8 cellular contexts compared by ENCODE assay signal in genomic region chr9:131402073-131402472, GRCh38. TPM values are rescaled to one million over a fixed set of nuclear protein-coding genes. Genes with fewer than 3 reads are reported as not detected.
DNase-seq lines count a peak whose midpoint lies in the region; ATAC-seq, FAIRE-seq and TF ChIP-seq lines count a peak whose summit lies in the region.

No MANE protein-coding gene starts in this region.

- ATAC-seq in HG03039 (IDR thresholded peaks at IDR 0.05; ENCODE audit: unreplicated experiment): no peak

- H3K4me1 Mint-ChIP-seq in progenitor cell of endocrine pancreas (ENCODE audit: low read depth): peaks cover 65% of the 10 kb centered on the region

- H3K36me3 ChIP-seq in OCI-LY1 (ENCODE audit: insufficient read depth, low read length) (no peaks in the 10 kb centered on the region; the same call in 1 of the 2 replicates), H1 (ENCODE audit: control insufficient read depth in 2 of 4, insufficient read depth in 4 of 4, low read length in 3 of 4) (peaks cover 0 to 3% (median 0%) of the 10 kb centered on the region in 4 experiments; a peak in 1 of 8 replicates)

- no peak overlapping the region for H3K4me3 Mint-ChIP-seq in progenitor cell of endocrine pancreas (ENCODE audit: low read depth)

- H3K56ac ChIP-seq in H1 (replicated peaks; ENCODE audit: insufficient read length, low read depth, low read length): no peak overlapping the region

- H3K23me2 ChIP-seq in H1 (ENCODE audit: low read depth, low read length): no peaks in the 10 kb centered on the region; the same call in 1 of the 2 replicates

- no peaks in the 10 kb centered on the region for H3K9me3 ChIP-seq in OCI-LY1 (ENCODE audit: low read length)
- no peaks in the 10 kb centered on the region for H3K9me3 ChIP-seq in H1 (ENCODE audit: insufficient read depth in 2 of 2, low read depth in 1 of 2, low read length in 1 of 2)

- H4K8ac ChIP-seq in H1 (ENCODE audit: extremely low read depth, insufficient read depth, low read length): no peak overlapping the region

- H4K20me1 ChIP-seq in OCI-LY1 (ENCODE audit: insufficient read depth, low read length): no peaks in the 10 kb centered on the region
- peaks cover 32 to 37% of the 10 kb centered on the region in 2 experiments for H4K20me1 ChIP-seq in H1 (replicated peaks in 1 of 2; ENCODE audit: control insufficient read depth in 1 of 2, insufficient read depth in 2 of 2, low read length in 2 of 2)

- POLR2A ChIA-PET in H1 (lab: Charles Lee; ENCODE audit: partially characterized antibody) (interaction anchor here (0.8 to 3.0 kb wide), 9 partner anchors 11 to 52 kb away, joined by 3 to 11 read pairs (median 7); no protein-coding TSS in a partner anchor), GM10248 (lab: Yijun Ruan, JAX) (no interaction called here)

- 94% methylated on average over 6 of the region's 6 CpGs; no CpG with 5 or more reads in 1 of the 2 experiments for WGBS in H1 (ENCODE audit: extremely low coverage in 1 of 2, insufficient coverage in 1 of 2, insufficient read length in 1 of 2, insufficient replicate concordance in 2 of 2, low coverage in 1 of 2, low lambda C conversion rate in 2 of 2, missing lambda C conversion rate in 1 of 2), 2 experiments

- no peaks in the 10 kb centered on the region for H3K27me3 Mint-ChIP-seq in progenitor cell of endocrine pancreas

- no peak overlapping the region for H3K23ac ChIP-seq in H1 (ENCODE audit: insufficient read length)

- no peak overlapping the region for H2BK5ac ChIP-seq in H1 (ENCODE audit: low read depth, low read length)

- peak overlapping the region; percentile 25 for H3K4me3 ChIP-seq in OCI-LY1 (ENCODE audit: low read depth, low read length, poor library complexity, severe bottlenecking)
- peak overlapping the region in 1 of 4 experiments; percentile 24; a peak in 1 of 8 replicates for H3K4me3 ChIP-seq in H1 (ENCODE audit: extremely low read depth in 1 of 4, insufficient read depth in 2 of 4, low read depth in 3 of 4, low read length in 4 of 4)

- TF ChIP-seq RAD21 in H1 (IDR thresholded peaks at IDR 0.05 in 1 of 2, conservative IDR thresholded peaks at IDR 0.05 in 1 of 2; ENCODE audit: low read depth in 2 of 2, low read length in 2 of 2): no peak

- CTCF ChIA-PET in H1 (lab: Charles Lee; ENCODE audit: partially characterized antibody): interaction anchor here (0.9 to 2.1 kb wide), 8 partner anchors 9 to 76 kb away, joined by 3 to 8 read pairs (median 3); no protein-coding TSS in a partner anchor
- CTCF ChIA-PET in GM10248 (lab: Yijun Ruan, JAX): no interaction called here

- no peak overlapping the region for H2AK5ac ChIP-seq in H1 (ENCODE audit: low read depth, low read length)

- no peak overlapping the region for H2BK120ac ChIP-seq in H1 (replicated peaks; ENCODE audit: low read depth, low read length)

- H3K27me3 ChIP-seq in OCI-LY1 (ENCODE audit: insufficient read depth, low read length) (no peaks in the 10 kb centered on the region), H1 (replicated peaks in 1 of 4; ENCODE audit: control insufficient read depth in 3 of 4, extremely low read depth in 1 of 4, insufficient read depth in 3 of 4, low read length in 3 of 4) (no peaks in the 10 kb centered on the region)

- TF ChIP-seq POLR2A in H1 (IDR thresholded peaks at IDR 0.05; ENCODE audit: control extremely low read depth in 1 of 2, low read depth in 2 of 2, low read length in 2 of 2): no peak

- H3K79me2 ChIP-seq in OCI-LY1 (ENCODE audit: insufficient read depth, low read length) (peaks cover 99% of the 10 kb centered on the region), H1 (ENCODE audit: control insufficient read depth in 1 of 2, insufficient read depth in 2 of 2, low read length in 2 of 2) (peaks cover 89 to 98% of the 10 kb centered on the region in 2 experiments)

- H2AFZ ChIP-seq in OCI-LY1 (ENCODE audit: low read length): no peak overlapping the region
- no peak overlapping the region for H2AFZ ChIP-seq in H1 (ENCODE audit: low read length)

- H3K4me1 ChIP-seq in OCI-LY1 (ENCODE audit: insufficient read depth, low read length, severe bottlenecking) (peaks cover 97% of the 10 kb centered on the region), H1 (replicated peaks in 1 of 4; ENCODE audit: control insufficient read depth in 3 of 4, insufficient read depth in 4 of 4, low read length in 3 of 4) (peaks cover 26 to 54% (median 40%) of the 10 kb centered on the region in 4 experiments)

- no peak overlapping the region for H3K14ac ChIP-seq in H1 (ENCODE audit: insufficient read length)

- H3K36me3 Mint-ChIP-seq in progenitor cell of endocrine pancreas (ENCODE audit: insufficient read depth): peaks cover 2% of the 10 kb centered on the region

- H3K18ac ChIP-seq in H1 (ENCODE audit: extremely low read depth, low read length): no peak overlapping the region

- DNase-seq in DMS 273 treated with DMSO at 0.1 percent for 48 hours (lab: John Stamatoyannopoulos, UW) (peak; percentile 31), H1 (ENCODE audit: low read depth in 1 of 2, low spot score in 2 of 2) (no peak), progenitor cell of endocrine pancreas (ENCODE audit: low spot score, unreplicated experiment) (no peak), GM10248 (ENCODE audit: extremely low spot score) (no peak), NCI-H2227 (lab: John Stamatoyannopoulos, UW; ENCODE audit: unreplicated experiment) (no peak)
- no peak for DNase-seq in activated CD4-positive, alpha-beta T cell treated with anti-CD3 and anti-CD28 coated beads for 48 hours

- H4K91ac ChIP-seq in H1 (replicated peaks; ENCODE audit: insufficient read length, low read length): no peak overlapping the region

- peaks cover 13% of the 10 kb centered on the region for H3K79me1 ChIP-seq in H1 (ENCODE audit: low read depth, low read length)

- H3K9ac ChIP-seq in OCI-LY1 (ENCODE audit: low read length) (peak overlapping the region; percentile 6; the same call in 1 of the 2 replicates), H1 (replicated peaks in 1 of 4; ENCODE audit: extremely low read depth in 1 of 4, low read depth in 3 of 4, low read length in 3 of 4) (no peak overlapping the region)

- no peaks in the 10 kb centered on the region for H3K9me3 Mint-ChIP-seq in progenitor cell of endocrine pancreas (ENCODE audit: low read depth)

- peak overlapping the region; percentile 55 for H3K4me2 ChIP-seq in OCI-LY1 (ENCODE audit: low read length)
- H3K4me2 ChIP-seq in H1 (ENCODE audit: insufficient read depth in 1 of 2, low read depth in 2 of 2, low read length in 2 of 2): peak overlapping the region; percentile 35 to 38; a peak in 3 of 4 replicates

- no peak for FAIRE-seq in H1 (lab: Jason Lieb, UNC)

- H3K27ac ChIP-seq in OCI-LY1 (ENCODE audit: low read depth, low read length, poor library complexity, severe bottlenecking) (peak overlapping the region; percentile 82), H1 (ENCODE audit: low read depth, low read length) (0 out of 2 replicates have a peak overlapping the region, but pooled peaks have one; percentile 30)

- no peak overlapping the region for H2BK15ac ChIP-seq in H1 (ENCODE audit: low read length)

- H3K9me2 ChIP-seq in OCI-LY1 (ENCODE audit: low read depth, low read length): no peaks in the 10 kb centered on the region

- peak overlapping the region; percentile 83 for H3K27ac Mint-ChIP-seq in progenitor cell of endocrine pancreas

- no peak overlapping the region for H2BK20ac ChIP-seq in H1 (ENCODE audit: low read length)

- H2BK12ac ChIP-seq in H1 (ENCODE audit: low read depth, low read length): no peak overlapping the region

- H3F3A ChIP-seq in OCI-LY1 (ENCODE audit: insufficient read depth, low read length): no peaks in the 10 kb centered on the region; the same call in 1 of the 2 replicates

- no peak overlapping the region for H3K4ac ChIP-seq in H1 (replicated peaks; ENCODE audit: insufficient read length, low read depth, low read length)

- TF ChIP-seq CTCF in OCI-LY1 (IDR thresholded peaks at IDR 0.05; ENCODE audit: low read length): no peak
- no peak for TF ChIP-seq CTCF in H1 (IDR thresholded peaks at IDR 0.05; ENCODE audit: control extremely low read depth in 1 of 3, insufficient read depth in 1 of 3, low read depth in 1 of 3, low read length in 3 of 3)
- no peak for TF ChIP-seq CTCF in progenitor cell of endocrine pancreas (IDR thresholded peaks at IDR 0.05; ENCODE audit: unreplicated experiment)
- TF ChIP-seq CTCF in GM10248 (IDR thresholded peaks at IDR 0.05; ENCODE audit: control extremely low read depth, extremely low read depth, low read depth, missing control alignments): no peak

- no peak for TF ChIP-seq EP300 in H1 (IDR thresholded peaks at IDR 0.05; ENCODE audit: borderline replicate concordance in 1 of 2, low read depth in 2 of 2, low read length in 2 of 2)

- peak overlapping the region; percentile 23 for H4K5ac ChIP-seq in H1 (ENCODE audit: insufficient read length, low read depth, low read length)

TF ChIP-seq in H1, 55 proteins besides CTCF, POLR2A, EP300 and RAD21:
- no peak for TF ChIP-seq YY1 (IDR thresholded peaks at IDR 0.05; ENCODE audit: low read depth, low read length)
- no peak for TF ChIP-seq HDAC2 (IDR thresholded peaks at IDR 0.05; ENCODE audit: borderline replicate concordance in 1 of 2, low read depth in 2 of 2, low read length in 2 of 2)
- TF ChIP-seq GTF2F1 (IDR thresholded peaks at IDR 0.05; ENCODE audit: borderline replicate concordance, low read depth, low read length): no peak
- no peak for TF ChIP-seq SP4 (IDR thresholded peaks at IDR 0.05; ENCODE audit: low read length)
- TF ChIP-seq ASH2L (IDR thresholded peaks at IDR 0.05; ENCODE audit: low read length): no peak
- TF ChIP-seq SP2 (IDR thresholded peaks at IDR 0.05; ENCODE audit: low read length): no peak
- no peak for TF ChIP-seq JUND (IDR thresholded peaks at IDR 0.05; ENCODE audit: low read length)
- no peak for TF ChIP-seq SIRT6 (IDR thresholded peaks at IDR 0.05; ENCODE audit: low read length)
- TF ChIP-seq CBX5 (IDR thresholded peaks at IDR 0.05; ENCODE audit: low read depth, low read length): no peak

RNA-seq across cellular contexts. Expression of gene PRRC2B, which starts 8.2 kb away (rescaled TPM):
- total RNA-seq in H1 (2021; fragmentation: NEBNext Ultra II Directional; extraction: Animal tissue kit (Norgen Biotek cat#: 25700)): 249 and 255 TPM in 2 replicates
- polyA plus RNA-seq in H1 (2011; rRNA removed): 37.3 and 55.3 TPM in 2 replicates
- 32.6 TPM for polyA plus RNA-seq in H1 (2011; cell fraction: cytosol; rRNA removed)
- polyA plus RNA-seq in H1 (2011; cell fraction: nucleus; rRNA removed): 115 TPM
- 96.3 to 122 TPM (median 108 TPM) in 4 replicates for polyA plus RNA-seq in H1 (2012, experiment 1 of 2)
- polyA plus RNA-seq in H1 (2012, experiment 2 of 2): 52.2 TPM
- 64.3 TPM for polyA plus RNA-seq in H1 (2013, experiment 1 of 2)
- polyA plus RNA-seq in H1 (2013, experiment 2 of 2): 64.7 TPM
- 102 and 131 TPM in 2 replicates for polyA minus RNA-seq in H1 (2011; rRNA and poly(A)+ RNA removed)
- polyA minus RNA-seq in H1 (2011; cell fraction: cytosol; rRNA and poly(A)+ RNA removed): 63.8 TPM
- 69.0 TPM for polyA minus RNA-seq in H1 (2011; cell fraction: nucleus; rRNA and poly(A)+ RNA removed)
- 416 and 460 TPM in 2 replicates for total RNA-seq in progenitor cell of endocrine pancreas
